ENCODE assay signal across 11 cellular contexts in the genomic region with DNA sequence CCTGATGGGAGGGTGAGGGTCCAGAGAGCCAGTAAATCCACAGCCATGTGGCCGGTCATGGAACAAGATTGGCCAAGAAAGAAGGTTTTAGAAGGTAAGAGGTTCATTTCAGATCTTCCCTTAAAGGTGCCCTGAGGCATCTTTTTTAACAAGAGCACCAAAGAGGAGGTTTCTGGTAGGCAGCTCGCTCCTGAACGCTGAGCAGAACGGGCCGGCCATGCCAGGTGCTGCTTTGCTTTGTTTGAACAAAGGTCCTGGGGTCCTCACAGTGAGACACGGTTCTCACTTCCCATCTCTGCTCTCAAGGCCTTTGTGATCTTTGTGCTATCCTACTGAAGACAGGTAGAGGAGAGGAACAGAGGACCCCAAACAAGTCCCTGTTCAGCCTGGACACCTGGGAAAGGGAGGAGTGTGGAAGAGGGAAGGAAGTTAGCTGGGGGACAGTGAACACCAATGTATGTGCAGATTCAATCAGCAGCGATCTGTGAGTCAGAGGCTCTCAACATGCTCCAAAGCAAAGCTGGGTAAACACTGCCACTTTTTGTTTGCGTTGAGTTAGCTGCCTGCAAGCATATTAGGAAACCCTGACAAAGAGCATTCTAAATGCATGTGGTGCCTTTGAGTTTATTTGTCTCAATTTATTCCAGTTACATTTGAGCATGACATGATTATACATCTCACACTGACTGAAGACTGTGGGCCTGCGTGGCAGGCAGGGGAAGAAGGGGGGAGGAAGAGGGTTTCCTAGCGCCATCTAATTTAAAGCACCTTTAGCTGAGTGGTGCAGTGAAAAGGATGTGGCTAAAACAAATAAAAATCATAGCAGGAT.
DNase-seq lines count a peak whose midpoint lies in the region; FAIRE-seq and TF ChIP-seq lines count a peak whose summit lies in the region.
"Had no signal": no experiment of that assay in that cellular context is flagged by ENCODE, and none has a peak within 500 bp of the region (broad histone marks: within the 10 kb centered on the region; RNA-seq: fewer than 3 reads in every experiment).

No MANE protein-coding gene starts in this region.

- H3K4me3 ChIP-seq in colonic mucosa (no peak overlapping the region), prostate gland (no peak overlapping the region)
- H3K4me3 ChIP-seq: dorsolateral prefrontal cortex, ovary had no signal

- no peak overlapping the region for H3K9ac ChIP-seq in colonic mucosa (ENCODE audit: low read depth in 2 of 2, low read length in 2 of 2)

- H3K9me3 ChIP-seq in colonic mucosa (no peaks in the 10 kb centered on the region), prostate gland (no peaks in the 10 kb centered on the region)
- H3K9me3 ChIP-seq: ovary had no signal

- H3K27ac ChIP-seq in colonic mucosa (no peak overlapping the region), prostate gland (peak overlapping the region in 1 of 2 donors; percentile 3)
- H3K27ac ChIP-seq: dorsolateral prefrontal cortex, ovary had no signal

- H3K36me3 ChIP-seq in colonic mucosa: no peaks in the 10 kb centered on the region
- H3K36me3 ChIP-seq in prostate gland: no peaks in the 10 kb centered on the region
- H3K36me3 ChIP-seq: ovary had no signal

- 49% methylated on average over 10 of the region's 10 CpGs for WGBS in prostate gland

- intact Hi-C loops in colonic mucosa (cut with DNase I) (no loop called here), prostate gland (cut with DNase I) (loop anchor here (5.0 kb wide), 1 partner anchor 68 kb away; no protein-coding TSS in a partner anchor)

- FAIRE-seq in GM19239 (lab: Jason Lieb, UNC): no peak

- peak; percentile 37 for DNase-seq in GM04504 (ENCODE audit: low read depth)
- DNase-seq in NCI-H345 treated with DMSO at 0.1 percent for 48 hours (lab: John Stamatoyannopoulos, UW; ENCODE audit: unreplicated experiment): peak; percentile 91
- peak; percentile 23 for DNase-seq in colonic mucosa
- peak; percentile 55 for DNase-seq in prostate gland (ENCODE audit: low spot score)
- no peak for DNase-seq in activated effector memory CD4-positive, alpha-beta T cell treated with Interleukin-2 at 50 U/mL for 16 hours
- no peak for DNase-seq in GM19239 (ENCODE audit: insufficient read length, low spot score)
- no peak for DNase-seq in erythroblast (lab: John Stamatoyannopoulos, UW)
- DNase-seq: activated T-cell treated with anti-CD3 and anti-CD28 coated beads, Interleukin-2, amount 50 U/mL, for 72 hours; immature natural killer cell; ovary had no signal

- H3K27me3 ChIP-seq in colonic mucosa (no peaks in the 10 kb centered on the region), prostate gland (replicated peaks; ENCODE audit: insufficient read depth) (no peaks in the 10 kb centered on the region)
- H3K27me3 ChIP-seq: ovary had no signal

- H3K4me1 ChIP-seq in colonic mucosa: no peaks in the 10 kb centered on the region
- H3K4me1 ChIP-seq in prostate gland (replicated peaks): no peaks in the 10 kb centered on the region

- TF ChIP-seq CTCF in colonic mucosa (IDR thresholded peaks at IDR 0.05): no peak
- peak in 1 of 4 experiments; percentile 19 for TF ChIP-seq CTCF in prostate gland (IDR thresholded peaks at IDR 0.05)

- no peak for TF ChIP-seq POLR2A in prostate gland (IDR thresholded peaks at IDR 0.05)
- TF ChIP-seq POLR2A in erythroblast (IDR thresholded peaks at IDR 0.05; ENCODE audit: low read length): no peak

Comparison
In these comparisons a context has a peak if more than half of its experiments do, and no peak if none do; other contexts are left out.
1. DNase-seq: peak in GM04504 (single experiment), NCI-H345 treated with DMSO at 0.1 percent for 48 hours (single experiment), colonic mucosa (single experiment) and prostate gland (single experiment); none in activated effector memory CD4-positive, alpha-beta T cell treated with Interleukin-2 at 50 U/mL for 16 hours (single experiment), GM19239 (single experiment) and erythroblast (0 of 2).